Comparison of ENCODE assay signal across 9 cellular contexts in the genomic region with DNA sequence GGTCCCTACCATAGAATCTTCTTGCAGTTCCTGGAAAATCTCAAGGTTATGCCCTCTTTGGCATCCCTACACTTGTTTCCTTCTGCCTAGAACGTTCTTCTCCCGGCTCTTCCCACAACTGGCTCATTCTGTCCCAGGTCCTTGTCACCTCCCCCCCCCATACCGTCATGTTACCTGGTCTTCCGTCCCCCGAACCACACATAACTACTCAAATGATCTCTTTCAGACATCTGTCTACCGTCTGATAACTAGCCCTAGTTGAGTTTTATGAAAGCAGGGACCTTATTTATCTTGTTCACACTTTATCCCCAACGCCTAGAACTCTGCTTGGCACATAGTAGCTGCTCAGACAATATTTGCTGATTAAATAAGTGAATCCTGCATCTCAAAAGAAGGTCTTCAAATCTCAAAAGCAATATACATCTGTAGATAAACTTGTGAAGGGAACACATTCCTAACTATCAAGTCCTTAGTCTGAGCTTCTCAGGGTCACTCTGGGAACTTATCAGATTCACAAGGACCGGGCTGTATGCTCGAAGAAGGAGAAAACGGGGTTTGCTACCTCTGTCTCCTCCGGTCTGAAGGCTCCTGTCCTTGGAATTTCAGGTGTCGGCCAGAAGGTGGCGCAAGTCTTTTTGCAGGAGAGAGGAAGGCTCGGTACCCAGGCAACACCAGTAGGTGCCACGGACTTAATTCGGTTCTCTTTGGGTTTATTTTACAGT. TPM values are rescaled to one million over a fixed set of nuclear protein-coding genes. Genes with fewer than 3 reads are reported as not detected.
DNase-seq lines count a peak whose midpoint lies in the region; ATAC-seq and TF ChIP-seq lines count a peak whose summit lies in the region.
"Had no signal": no experiment of that assay in that cellular context is flagged by ENCODE, and none has a peak within 500 bp of the region (broad histone marks: within the 10 kb centered on the region; RNA-seq: fewer than 3 reads in every experiment).

No MANE protein-coding gene starts in this region.

- in situ Hi-C loops in transverse colon (cut with MboI; ENCODE audit: low pct_ligation_motif_present in 1 of 4, low pct_unique_long_range_greater_than_20kb in 1 of 4, low sequenced_read_pairs in 3 of 4) = loop anchor here in 2 of 4 donors (5.0 to 25.0 kb wide), 2 partner anchors 45 to 145 kb away; no protein-coding TSS in a partner anchor

- H2BK120ac ChIP-seq in trophoblast cell (ENCODE audit: insufficient read depth, low read length, poor library complexity) = no peak overlapping the region

- H3K79me1 ChIP-seq in trophoblast cell (ENCODE audit: low read length) = peaks cover 2% of the 10 kb centered on the region

- no peak overlapping the region for H3K4ac ChIP-seq in trophoblast cell (ENCODE audit: low read depth, low read length)

- H2AFZ ChIP-seq in trophoblast cell (ENCODE audit: insufficient read depth, low read length, poor library complexity) = no peak overlapping the region

- H3K9ac ChIP-seq in trophoblast cell (ENCODE audit: low read length) = no peak overlapping the region

- H3K27ac ChIP-seq in foreskin keratinocyte = no peak overlapping the region
- no peak overlapping the region for H3K27ac ChIP-seq in trophoblast cell (ENCODE audit: low read depth, low read length)
- peak overlapping the region; percentile 31 to 64 (median 54) for H3K27ac ChIP-seq in transverse colon

- no peak overlapping the region for H3K18ac ChIP-seq in trophoblast cell (ENCODE audit: low read length)

- no peak overlapping the region for H2AK5ac ChIP-seq in trophoblast cell (ENCODE audit: low read length)

- WGBS in trophoblast cell (ENCODE audit: extremely low coverage, insufficient coverage, insufficient read length) = no CpG with 5 or more reads among the region's 16 CpGs
- 28 to 37% methylated on average over 12 to 16 of the region's 16 CpGs for WGBS in transverse colon (ENCODE audit: low coverage in 1 of 2), 2 donors

- H3K4me1 ChIP-seq in foreskin keratinocyte (no peaks in the 10 kb centered on the region), trophoblast cell (ENCODE audit: control insufficient read depth in 1 of 2, insufficient read depth in 2 of 2, low read length in 2 of 2) (peaks cover 6 to 8% of the 10 kb centered on the region in 2 experiments), transverse colon (peaks cover 5 to 32% (median 10%) of the 10 kb centered on the region in 4 donors)

- no peaks in the 10 kb centered on the region for H3K9me3 ChIP-seq in trophoblast cell (ENCODE audit: insufficient read depth, low read depth, low read length)
- H3K9me3 ChIP-seq in transverse colon = no peaks in the 10 kb centered on the region

- H3K4me2 ChIP-seq in trophoblast cell (ENCODE audit: low read length) = no peak overlapping the region

- H2BK12ac ChIP-seq in trophoblast cell (ENCODE audit: low read length) = no peak overlapping the region

- no peak overlapping the region for H2BK5ac ChIP-seq in trophoblast cell (ENCODE audit: low read depth, low read length, poor library complexity)

- no peak for TF ChIP-seq POLR2A in transverse colon (IDR thresholded peaks at IDR 0.05)

- H3K79me2 ChIP-seq in trophoblast cell (ENCODE audit: control insufficient read depth, insufficient read depth, low read length, poor library complexity) = no peaks in the 10 kb centered on the region

- DNase-seq in D341Med (ENCODE audit: low spot score) (peak; percentile 51), HuH-7.5 (ENCODE audit: low spot score) (peak; percentile 53), RPMI7951 (ENCODE audit: low read depth) (peak; percentile 48), foreskin keratinocyte (peak in 1 of 2 donors; percentile 36), trophoblast cell (peak; percentile 32 to 78), transverse colon (peak; percentile 77)
- peak; percentile 72 for DNase-seq in activated T-helper 9 cell treated with anti-CD3 and anti-CD28 coated beads, Interleukin-2, amount 50 U/mL, for 16 hours (ENCODE audit: low read depth)

- H3K36me3 ChIP-seq in trophoblast cell (ENCODE audit: control insufficient read depth in 1 of 2, insufficient read depth in 2 of 2, low read length in 2 of 2) (no peaks in the 10 kb centered on the region), transverse colon (no peaks in the 10 kb centered on the region)

- H3K23ac ChIP-seq in trophoblast cell (ENCODE audit: low read length) = no peak overlapping the region

- H3K27me3 ChIP-seq in foreskin keratinocyte = peaks cover 39% of the 10 kb centered on the region
- H3K27me3 ChIP-seq in trophoblast cell (ENCODE audit: insufficient read depth, low read length) = no peaks in the 10 kb centered on the region
- no peaks in the 10 kb centered on the region for H3K27me3 ChIP-seq in transverse colon

- no peak overlapping the region for H4K91ac ChIP-seq in trophoblast cell (ENCODE audit: low read depth, low read length)

- no peak overlapping the region for H4K8ac ChIP-seq in trophoblast cell (ENCODE audit: low read depth, low read length)

- no peak overlapping the region for H3K14ac ChIP-seq in trophoblast cell (ENCODE audit: low read length)

- intact Hi-C loops in transverse colon (cut with DNase I; ENCODE audit: low total_unique reads) = loop anchor here (2.0 kb wide), 1 partner anchor 149 kb away; no protein-coding TSS in a partner anchor

- TF ChIP-seq EP300 in transverse colon (IDR thresholded peaks at IDR 0.05; ENCODE audit: low read depth) = no peak

- TF ChIP-seq CTCF in foreskin keratinocyte (conservative IDR thresholded peaks at IDR 0.05) = peak; percentile 74
- TF ChIP-seq CTCF in transverse colon (IDR thresholded peaks at IDR 0.05) = peak; percentile 73 to 85 (median 78)

- no peak overlapping the region for H4K12ac ChIP-seq in trophoblast cell (ENCODE audit: low read depth, low read length)

- H3K4me3 ChIP-seq in trophoblast cell (ENCODE audit: low read depth, low read length) (no peak overlapping the region), transverse colon (no peak overlapping the region)

- ATAC-seq in GM21390 (IDR thresholded peaks at IDR 0.05; ENCODE audit: unreplicated experiment) (peak; percentile 93), foreskin keratinocyte (peak; percentile 83)

RNA-seq across cellular contexts. Expression of a gene that starts 30.0 kb away (rescaled TPM):
- 0.59 and 2.5 TPM in 2 replicates for total RNA-seq in RPMI7951 (2014; rRNA removed; shearing (Covaris generic))
- total RNA-seq in foreskin keratinocyte (not detected in 2 replicates), transverse colon (10 to 100 TPM in 3 of 4 donors, 1 to 10 TPM in 1; 2.6 to 33.0 (median 23.3) TPM)
- not detected in 2 replicates for polyA plus RNA-seq in foreskin keratinocyte
- polyA plus RNA-seq in trophoblast cell (2013) = 0.15 and 0.19 TPM in 2 replicates

RNA-seq across cellular contexts. Expression of a gene that starts 34.8 kb away (rescaled TPM):
- total RNA-seq in RPMI7951 (2014; rRNA removed; shearing (Covaris generic)) = 0.68 TPM in 1 of 2 replicates, not detected in the other
- not detected in 2 replicates for total RNA-seq in foreskin keratinocyte
- not detected in 2 replicates for polyA plus RNA-seq in foreskin keratinocyte
- polyA plus RNA-seq in trophoblast cell (2013) = not detected in 2 replicates
- total RNA-seq in transverse colon = under 1 TPM in 1 of 4 donors, not detected in 3; 0.79 TPM
- total RNA-seq: glomerular endothelial cell had no signal

Comparison
In these comparisons a context has a peak if more than half of its experiments do, and no peak if none do; other contexts are left out.
1. H3K27ac ChIP-seq: peak in transverse colon (4 of 4); none in foreskin keratinocyte (single experiment) and trophoblast cell (single experiment).